2 cellular contexts compared by ENCODE assay signal in genomic region chr1:212769372-212770167, GRCh38.
TF ChIP-seq lines count a peak whose summit lies in the region.

No MANE protein-coding gene starts in this region.

TF ChIP-seq in K562, 482 proteins besides CTCF, POLR2A, EP300 and RAD21 (continues in another document):
- TF ChIP-seq SMARCE1 (IDR thresholded peaks at IDR 0.05): 0 out of 2 replicates have a peak, but pooled peaks have one; percentile 24
- TF ChIP-seq NBN (IDR thresholded peaks at IDR 0.05; ENCODE audit: low read depth): peak; percentile 32; the same call in 1 of the 2 replicates
- no peak for TF ChIP-seq KLF1 (tag; IDR thresholded peaks at IDR 0.05)
- no peak for TF ChIP-seq ZNF41 (CRISPR knock-in tag; conservative IDR thresholded peaks at IDR 0.05)
- TF ChIP-seq SMARCA5 (IDR thresholded peaks at IDR 0.05): 0 out of 2 replicates have a peak, but pooled peaks have one; percentile 13
- peak; percentile 8; the same call in 1 of the 2 replicates for TF ChIP-seq ARID1B (IDR thresholded peaks at IDR 0.05)
- TF ChIP-seq KDM4B (IDR thresholded peaks at IDR 0.05; ENCODE audit: borderline replicate concordance in 2 of 2, low read depth in 1 of 2): no peak
- 0 out of 2 replicates have a peak, but pooled peaks have one; percentile 47 for TF ChIP-seq ZFP1 (CRISPR knock-in tag; IDR thresholded peaks at IDR 0.05)
- no peak for TF ChIP-seq SAFB (IDR thresholded peaks at IDR 0.05; ENCODE audit: borderline replicate concordance, low read depth, low read length)
- no peak for TF ChIP-seq RBM22 (IDR thresholded peaks at IDR 0.05; ENCODE audit: low read depth, low read length, poor library complexity, severe bottlenecking)
- no peak for TF ChIP-seq CHCHD3 (CRISPR knock-in tag; IDR thresholded peaks at IDR 0.05)
- TF ChIP-seq, protein P1, sequence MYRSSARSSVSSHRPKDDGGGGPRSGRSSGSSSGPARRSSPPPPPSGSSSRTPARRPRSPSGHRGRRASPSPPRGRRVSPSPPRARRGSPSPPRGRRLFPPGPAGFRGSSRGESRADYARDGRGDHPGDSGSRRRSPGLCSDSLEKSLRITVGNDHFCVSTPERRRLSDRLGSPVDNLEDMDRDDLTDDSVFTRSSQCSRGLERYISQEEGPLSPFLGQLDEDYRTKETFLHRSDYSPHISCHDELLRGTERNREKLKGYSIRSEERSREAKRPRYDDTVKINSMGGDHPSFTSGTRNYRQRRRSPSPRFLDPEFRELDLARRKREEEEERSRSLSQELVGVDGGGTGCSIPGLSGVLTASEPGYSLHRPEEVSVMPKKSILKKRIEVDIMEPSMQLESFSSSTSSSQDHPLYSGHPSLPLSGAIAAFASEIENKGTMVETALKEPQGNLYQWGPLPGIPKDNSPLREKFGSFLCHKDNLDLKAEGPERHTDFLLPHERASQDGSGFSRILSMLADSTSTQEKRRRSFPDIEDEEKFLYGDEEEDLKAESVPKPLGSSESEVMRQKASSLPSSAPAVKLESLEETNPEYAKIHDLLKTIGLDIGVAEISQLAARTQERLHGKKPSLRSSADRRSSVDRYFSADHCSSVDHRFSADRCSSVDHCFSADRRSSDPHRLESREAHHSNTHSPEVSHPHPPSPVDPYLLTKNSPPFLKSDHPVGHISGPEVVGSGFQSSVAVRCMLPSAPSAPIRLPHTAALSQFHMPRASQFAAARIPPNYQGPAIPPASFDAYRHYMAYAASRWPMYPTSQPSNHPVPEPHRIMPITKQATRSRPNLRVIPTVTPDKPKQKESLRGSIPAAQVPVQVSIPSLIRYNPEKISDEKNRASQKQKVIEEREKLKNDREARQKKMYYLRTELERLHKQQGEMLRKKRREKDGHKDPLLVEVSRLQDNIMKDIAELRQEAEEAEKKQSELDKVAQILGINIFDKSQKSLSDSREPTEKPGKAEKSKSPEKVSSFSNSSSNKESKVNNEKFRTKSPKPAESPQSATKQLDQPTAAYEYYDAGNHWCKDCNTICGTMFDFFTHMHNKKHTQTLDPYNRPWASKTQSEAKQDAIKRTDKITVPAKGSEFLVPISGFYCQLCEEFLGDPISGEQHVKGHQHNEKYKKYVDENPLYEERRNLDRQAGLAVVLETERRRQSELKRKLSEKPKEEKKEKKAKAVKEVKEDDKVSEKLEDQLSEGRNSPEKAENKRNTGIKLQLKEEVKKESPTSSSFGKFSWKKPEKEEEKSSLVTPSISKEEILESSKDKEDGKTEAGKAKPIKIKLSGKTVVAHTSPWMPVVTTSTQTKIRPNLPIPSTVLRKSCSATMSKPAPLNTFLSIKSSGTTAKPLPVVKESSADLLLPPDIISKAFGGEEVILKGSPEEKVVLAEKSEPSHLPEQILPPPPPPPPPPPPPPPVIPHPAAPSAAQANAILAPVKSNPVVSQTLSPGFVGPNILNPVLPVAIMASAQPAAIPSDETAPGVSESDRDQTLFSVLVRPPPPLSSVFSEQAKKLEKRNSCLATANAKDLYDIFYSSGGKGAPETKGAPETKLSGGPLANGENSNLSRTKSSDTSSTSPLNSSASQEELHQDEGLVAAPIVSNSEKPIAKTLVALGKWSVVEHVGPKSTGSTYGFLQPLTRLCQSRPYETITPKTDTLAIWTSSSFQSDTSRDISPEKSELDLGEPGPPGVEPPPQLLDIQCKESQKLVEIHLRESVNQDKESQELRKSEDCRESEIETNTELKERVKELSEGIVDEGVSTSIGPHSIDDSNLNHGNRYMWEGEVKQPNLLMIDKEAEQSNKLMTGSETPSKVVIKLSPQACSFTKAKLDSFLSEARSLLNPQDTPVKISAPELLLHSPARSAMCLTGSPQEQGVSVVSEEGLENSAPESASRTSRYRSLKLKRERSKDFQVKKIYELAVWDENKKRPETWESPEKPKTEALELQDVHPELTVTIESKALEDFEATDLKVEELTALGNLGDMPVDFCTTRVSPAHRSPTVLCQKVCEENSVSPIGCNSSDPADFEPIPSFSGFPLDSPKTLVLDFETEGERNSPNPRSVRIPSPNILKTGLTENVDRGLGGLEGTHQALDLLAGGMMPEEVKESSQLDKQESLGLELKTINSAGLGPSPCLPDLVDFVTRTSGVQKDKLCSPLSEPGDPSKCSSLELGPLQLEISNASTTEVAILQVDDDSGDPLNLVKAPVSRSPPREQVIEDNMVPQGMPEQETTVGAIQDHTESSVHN (IDR thresholded peaks at IDR 0.05; ENCODE audit: borderline replicate concordance in 1 of 2, low read depth in 1 of 2): 0 out of 4 replicates have a peak, but pooled peaks of 1 of the 2 experiments have one; percentile 24
- peak; percentile 60; the same call in 1 of the 2 replicates for TF ChIP-seq TRIM28 (IDR thresholded peaks at IDR 0.05)
- TF ChIP-seq MLLT1 (IDR thresholded peaks at IDR 0.05): 0 out of 4 replicates have a peak, but pooled peaks of 1 of the 2 experiments have one; percentile 48
- peak; percentile 55; the same call in 1 of the 2 replicates for TF ChIP-seq GATAD2B (IDR thresholded peaks at IDR 0.05; ENCODE audit: borderline replicate concordance)

TF ChIP-seq in GM12891, 5 proteins besides CTCF, POLR2A, EP300 and RAD21:
- TF ChIP-seq POU2F2 (IDR thresholded peaks at IDR 0.05; ENCODE audit: low read depth, low read length) (no peak), PAX5 (IDR thresholded peaks at IDR 0.05; ENCODE audit: insufficient read depth, low read length, severe bottlenecking) (no peak), SPI1 (IDR thresholded peaks at IDR 0.05; ENCODE audit: low read depth, low read length) (no peak), POLR2AphosphoS5 (IDR thresholded peaks at IDR 0.05; ENCODE audit: low read depth, low read length) (no peak), TAF1 (IDR thresholded peaks at IDR 0.05; ENCODE audit: low read depth, low read length) (no peak)
